Comparison of ENCODE assay signal across 1 cellular context in the genomic region with DNA sequence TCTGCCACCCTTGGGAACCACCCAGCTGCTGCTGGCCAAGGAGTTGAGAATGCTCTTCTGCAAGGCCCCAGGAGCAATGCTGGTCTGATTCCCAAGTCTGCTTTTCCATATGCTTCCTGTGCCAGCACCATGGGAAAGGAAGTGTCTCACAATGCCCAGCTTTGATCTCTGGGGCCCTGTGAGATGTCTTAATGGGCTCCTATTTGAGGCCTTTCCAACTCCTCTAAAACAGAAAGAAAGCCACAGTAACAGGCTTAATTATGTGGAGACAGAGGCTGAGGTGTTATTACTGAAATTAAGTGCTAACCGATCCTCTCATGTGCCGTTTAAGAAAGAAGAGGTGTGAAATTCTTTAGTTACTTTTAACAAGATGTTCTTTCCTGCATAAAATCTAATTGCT.
TF ChIP-seq lines count a peak whose summit lies in the region.

No MANE protein-coding gene starts in this region.

TF ChIP-seq in GM23338, 12 proteins besides CTCF, POLR2A, EP300 and RAD21:
- peak; percentile 85; the same call in 1 of the 2 replicates for TF ChIP-seq ZNF114 (CRISPR knock-in tag; IDR thresholded peaks at IDR 0.05)
- TF ChIP-seq, protein P1, sequence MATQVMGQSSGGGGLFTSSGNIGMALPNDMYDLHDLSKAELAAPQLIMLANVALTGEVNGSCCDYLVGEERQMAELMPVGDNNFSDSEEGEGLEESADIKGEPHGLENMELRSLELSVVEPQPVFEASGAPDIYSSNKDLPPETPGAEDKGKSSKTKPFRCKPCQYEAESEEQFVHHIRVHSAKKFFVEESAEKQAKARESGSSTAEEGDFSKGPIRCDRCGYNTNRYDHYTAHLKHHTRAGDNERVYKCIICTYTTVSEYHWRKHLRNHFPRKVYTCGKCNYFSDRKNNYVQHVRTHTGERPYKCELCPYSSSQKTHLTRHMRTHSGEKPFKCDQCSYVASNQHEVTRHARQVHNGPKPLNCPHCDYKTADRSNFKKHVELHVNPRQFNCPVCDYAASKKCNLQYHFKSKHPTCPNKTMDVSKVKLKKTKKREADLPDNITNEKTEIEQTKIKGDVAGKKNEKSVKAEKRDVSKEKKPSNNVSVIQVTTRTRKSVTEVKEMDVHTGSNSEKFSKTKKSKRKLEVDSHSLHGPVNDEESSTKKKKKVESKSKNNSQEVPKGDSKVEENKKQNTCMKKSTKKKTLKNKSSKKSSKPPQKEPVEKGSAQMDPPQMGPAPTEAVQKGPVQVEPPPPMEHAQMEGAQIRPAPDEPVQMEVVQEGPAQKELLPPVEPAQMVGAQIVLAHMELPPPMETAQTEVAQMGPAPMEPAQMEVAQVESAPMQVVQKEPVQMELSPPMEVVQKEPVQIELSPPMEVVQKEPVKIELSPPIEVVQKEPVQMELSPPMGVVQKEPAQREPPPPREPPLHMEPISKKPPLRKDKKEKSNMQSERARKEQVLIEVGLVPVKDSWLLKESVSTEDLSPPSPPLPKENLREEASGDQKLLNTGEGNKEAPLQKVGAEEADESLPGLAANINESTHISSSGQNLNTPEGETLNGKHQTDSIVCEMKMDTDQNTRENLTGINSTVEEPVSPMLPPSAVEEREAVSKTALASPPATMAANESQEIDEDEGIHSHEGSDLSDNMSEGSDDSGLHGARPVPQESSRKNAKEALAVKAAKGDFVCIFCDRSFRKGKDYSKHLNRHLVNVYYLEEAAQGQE (IDR thresholded peaks at IDR 0.05; ENCODE audit: unreplicated experiment) = no peak
- TF ChIP-seq, protein P2, sequence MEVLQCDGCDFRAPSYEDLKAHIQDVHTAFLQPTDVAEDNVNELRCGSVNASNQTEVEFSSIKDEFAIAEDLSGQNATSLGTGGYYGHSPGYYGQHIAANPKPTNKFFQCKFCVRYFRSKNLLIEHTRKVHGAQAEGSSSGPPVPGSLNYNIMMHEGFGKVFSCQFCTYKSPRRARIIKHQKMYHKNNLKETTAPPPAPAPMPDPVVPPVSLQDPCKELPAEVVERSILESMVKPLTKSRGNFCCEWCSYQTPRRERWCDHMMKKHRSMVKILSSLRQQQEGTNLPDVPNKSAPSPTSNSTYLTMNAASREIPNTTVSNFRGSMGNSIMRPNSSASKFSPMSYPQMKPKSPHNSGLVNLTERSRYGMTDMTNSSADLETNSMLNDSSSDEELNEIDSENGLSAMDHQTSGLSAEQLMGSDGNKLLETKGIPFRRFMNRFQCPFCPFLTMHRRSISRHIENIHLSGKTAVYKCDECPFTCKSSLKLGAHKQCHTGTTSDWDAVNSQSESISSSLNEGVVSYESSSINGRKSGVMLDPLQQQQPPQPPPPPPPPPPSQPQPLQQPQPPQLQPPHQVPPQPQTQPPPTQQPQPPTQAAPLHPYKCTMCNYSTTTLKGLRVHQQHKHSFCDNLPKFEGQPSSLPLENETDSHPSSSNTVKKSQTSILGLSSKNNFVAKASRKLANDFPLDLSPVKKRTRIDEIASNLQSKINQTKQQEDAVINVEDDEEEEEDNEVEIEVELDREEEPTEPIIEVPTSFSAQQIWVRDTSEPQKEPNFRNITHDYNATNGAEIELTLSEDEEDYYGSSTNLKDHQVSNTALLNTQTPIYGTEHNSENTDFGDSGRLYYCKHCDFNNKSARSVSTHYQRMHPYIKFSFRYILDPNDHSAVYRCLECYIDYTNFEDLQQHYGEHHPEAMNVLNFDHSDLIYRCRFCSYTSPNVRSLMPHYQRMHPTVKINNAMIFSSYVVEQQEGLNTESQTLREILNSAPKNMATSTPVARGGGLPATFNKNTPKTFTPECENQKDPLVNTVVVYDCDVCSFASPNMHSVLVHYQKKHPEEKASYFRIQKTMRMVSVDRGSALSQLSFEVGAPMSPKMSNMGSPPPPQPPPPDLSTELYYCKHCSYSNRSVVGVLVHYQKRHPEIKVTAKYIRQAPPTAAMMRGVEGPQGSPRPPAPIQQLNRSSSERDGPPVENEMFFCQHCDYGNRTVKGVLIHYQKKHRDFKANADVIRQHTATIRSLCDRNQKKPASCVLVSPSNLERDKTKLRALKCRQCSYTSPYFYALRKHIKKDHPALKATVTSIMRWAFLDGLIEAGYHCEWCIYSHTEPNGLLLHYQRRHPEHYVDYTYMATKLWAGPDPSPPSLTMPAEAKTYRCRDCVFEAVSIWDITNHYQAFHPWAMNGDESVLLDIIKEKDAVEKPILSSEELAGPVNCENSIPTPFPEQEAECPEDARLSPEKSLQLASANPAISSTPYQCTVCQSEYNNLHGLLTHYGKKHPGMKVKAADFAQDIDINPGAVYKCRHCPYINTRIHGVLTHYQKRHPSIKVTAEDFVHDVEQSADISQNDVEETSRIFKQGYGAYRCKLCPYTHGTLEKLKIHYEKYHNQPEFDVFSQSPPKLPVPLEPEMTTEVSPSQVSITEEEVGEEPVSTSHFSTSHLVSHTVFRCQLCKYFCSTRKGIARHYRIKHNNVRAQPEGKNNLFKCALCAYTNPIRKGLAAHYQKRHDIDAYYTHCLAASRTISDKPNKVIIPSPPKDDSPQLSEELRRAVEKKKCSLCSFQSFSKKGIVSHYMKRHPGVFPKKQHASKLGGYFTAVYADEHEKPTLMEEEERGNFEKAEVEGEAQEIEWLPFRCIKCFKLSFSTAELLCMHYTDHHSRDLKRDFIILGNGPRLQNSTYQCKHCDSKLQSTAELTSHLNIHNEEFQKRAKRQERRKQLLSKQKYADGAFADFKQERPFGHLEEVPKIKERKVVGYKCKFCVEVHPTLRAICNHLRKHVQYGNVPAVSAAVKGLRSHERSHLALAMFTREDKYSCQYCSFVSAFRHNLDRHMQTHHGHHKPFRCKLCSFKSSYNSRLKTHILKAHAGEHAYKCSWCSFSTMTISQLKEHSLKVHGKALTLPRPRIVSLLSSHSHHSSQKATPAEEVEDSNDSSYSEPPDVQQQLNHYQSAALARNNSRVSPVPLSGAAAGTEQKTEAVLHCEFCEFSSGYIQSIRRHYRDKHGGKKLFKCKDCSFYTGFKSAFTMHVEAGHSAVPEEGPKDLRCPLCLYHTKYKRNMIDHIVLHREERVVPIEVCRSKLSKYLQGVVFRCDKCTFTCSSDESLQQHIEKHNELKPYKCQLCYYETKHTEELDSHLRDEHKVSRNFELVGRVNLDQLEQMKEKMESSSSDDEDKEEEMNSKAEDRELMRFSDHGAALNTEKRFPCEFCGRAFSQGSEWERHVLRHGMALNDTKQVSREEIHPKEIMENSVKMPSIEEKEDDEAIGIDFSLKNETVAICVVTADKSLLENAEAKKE (CRISPR knock-in tag; IDR thresholded peaks at IDR 0.05) = peak; percentile 96
- no peak for TF ChIP-seq JUNB (IDR thresholded peaks at IDR 0.05; ENCODE audit: unreplicated experiment)
- no peak for TF ChIP-seq POLR2AphosphoS5 (IDR thresholded peaks at IDR 0.05; ENCODE audit: low read depth)
- no peak for TF ChIP-seq EZH2phosphoT487 (IDR thresholded peaks at IDR 0.05; ENCODE audit: unreplicated experiment)
- peak; percentile 49; the same call in 1 of the 2 replicates for TF ChIP-seq NANOG (IDR thresholded peaks at IDR 0.05; ENCODE audit: borderline replicate concordance)
